8 cellular contexts compared by ENCODE assay signal in genomic region chr16:68311316-68311620, GRCh38. TPM values are rescaled to one million over a fixed set of nuclear protein-coding genes. Genes with fewer than 3 reads are reported as not detected.
DNase-seq lines count a peak whose midpoint lies in the region; ATAC-seq and TF ChIP-seq lines count a peak whose summit lies in the region.

No MANE protein-coding gene starts in this region.

- H3K9me3 Mint-ChIP-seq in type B pancreatic cell: no peaks in the 10 kb centered on the region

- H3K4me3 Mint-ChIP-seq in type B pancreatic cell: peak overlapping the region; percentile 98

- peaks cover 17% of the 10 kb centered on the region for H3K4me1 Mint-ChIP-seq in type B pancreatic cell (ENCODE audit: unreplicated experiment)

- peak overlapping the region; percentile 95 for H3K27ac Mint-ChIP-seq in type B pancreatic cell

- peaks cover 7 to 17% of the 10 kb centered on the region in 2 donors for H3K4me1 ChIP-seq in ascending aorta

- ATAC-seq in HG02870 (IDR thresholded peaks at IDR 0.05; ENCODE audit: unreplicated experiment): no peak

- peaks cover 3% of the 10 kb centered on the region for H3K36me3 Mint-ChIP-seq in type B pancreatic cell

- H3K36me3 ChIP-seq in MG63: peaks cover 24% of the 10 kb centered on the region
- H3K36me3 ChIP-seq in ascending aorta: peaks cover 15 to 32% of the 10 kb centered on the region in 2 donors

- intact Hi-C loops in ascending aorta (cut with DNase I): loop anchor here (1.0 to 2.0 kb wide), 2 partner anchors 18 to 46 kb away; no protein-coding TSS in a partner anchor

- peak overlapping the region; percentile 58 to 68 for H3K27ac ChIP-seq in ascending aorta

- peak; percentile 64 for DNase-seq in ELR (ENCODE audit: low read depth)
- no peak for DNase-seq in MG63
- DNase-seq in ascending aorta (ENCODE audit: low spot score in 2 of 2): no peak
- peak; percentile 41 for DNase-seq in medulla oblongata (ENCODE audit: extremely low spot score)
- DNase-seq in type B pancreatic cell (ENCODE audit: extremely low spot score, unreplicated experiment): no peak
- DNase-seq in CD1c-positive myeloid dendritic cell (ENCODE audit: extremely low spot score): no peak
- DNase-seq in inferior parietal cortex (ENCODE audit: extremely low spot score): no peak

- H3K27me3 ChIP-seq in MG63 (no peaks in the 10 kb centered on the region), ascending aorta (no peaks in the 10 kb centered on the region)

- no peaks in the 10 kb centered on the region for H3K27me3 Mint-ChIP-seq in type B pancreatic cell

- no peaks in the 10 kb centered on the region for H3K9me3 ChIP-seq in MG63
- H3K9me3 ChIP-seq in ascending aorta: no peaks in the 10 kb centered on the region

- H3K4me3 ChIP-seq in MG63: peak overlapping the region; percentile 72
- peak overlapping the region; percentile 87 to 88 for H3K4me3 ChIP-seq in ascending aorta

- no peak for TF ChIP-seq CTCF in ascending aorta (IDR thresholded peaks at IDR 0.05)
- no peak for TF ChIP-seq CTCF in type B pancreatic cell (conservative IDR thresholded peaks at IDR 0.05)

RNA-seq across cellular contexts. Expression of gene PRMT7, which starts 0.4 kb away (rescaled TPM):
- total RNA-seq in MG63 (2014; rRNA removed; shearing (Covaris generic); ENCODE audit: low replicate concordance): 42.5 and 81.1 TPM in 2 replicates
- total RNA-seq in ascending aorta (25.1 TPM), type B pancreatic cell (ENCODE audit: low replicate concordance) (39.1 and 66.9 TPM in 2 replicates)

RNA-seq across cellular contexts. Expression of gene SLC7A6OS, which starts 0.5 kb away (rescaled TPM):
- 5.5 and 5.7 TPM in 2 replicates for total RNA-seq in MG63 (2014; rRNA removed; shearing (Covaris generic); ENCODE audit: low replicate concordance)
- total RNA-seq in ascending aorta: 14.4 TPM
- 17.3 and 21.7 TPM in 2 replicates for total RNA-seq in type B pancreatic cell (ENCODE audit: low replicate concordance)

RNA-seq across cellular contexts. Expression of gene SLC7A6, which starts 46.9 kb away (rescaled TPM):
- 3.9 and 6.5 TPM in 2 replicates for total RNA-seq in MG63 (2014; rRNA removed; shearing (Covaris generic); ENCODE audit: low replicate concordance)
- 27.7 TPM for total RNA-seq in ascending aorta
- 41.1 and 47.3 TPM in 2 replicates for total RNA-seq in type B pancreatic cell (ENCODE audit: low replicate concordance)

Comparison
In these comparisons a context has a peak if more than half of its experiments do, and no peak if none do; other contexts are left out.
1. DNase-seq: peak in ELR (single experiment) and medulla oblongata (single experiment); none in MG63 (single experiment), ascending aorta (0 of 2), type B pancreatic cell (single experiment), CD1c-positive myeloid dendritic cell (single experiment) and inferior parietal cortex (single experiment).